Comparison of ENCODE assay signal across 11 cellular contexts in the genomic region with DNA sequence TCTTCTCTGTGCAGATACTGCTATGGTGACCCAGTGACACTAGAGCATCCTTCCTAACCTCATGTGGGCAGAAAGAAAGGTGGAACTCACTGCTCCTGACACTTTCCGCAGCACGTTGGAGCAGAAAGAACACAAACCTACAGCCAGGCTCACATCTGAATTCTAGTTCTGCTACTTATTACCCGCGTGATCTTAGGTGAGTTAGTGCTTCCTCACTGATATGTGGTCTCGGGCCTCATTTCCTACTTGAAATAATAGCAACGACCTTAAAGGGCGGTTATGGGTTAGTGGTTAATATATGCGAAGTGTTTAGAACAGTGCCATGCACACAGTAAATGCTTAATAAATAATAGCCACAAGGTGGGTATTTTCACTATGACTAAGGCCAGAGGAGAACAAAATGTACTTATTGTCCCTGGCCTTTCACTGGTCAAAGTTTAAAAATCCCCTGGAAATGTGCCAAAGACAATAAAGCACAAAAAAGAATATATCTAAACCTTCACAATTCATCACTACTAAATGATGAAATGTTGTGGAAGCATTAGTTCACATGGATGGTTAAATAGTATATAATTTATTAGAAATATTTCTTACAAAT.
DNase-seq lines count a peak whose midpoint lies in the region; ATAC-seq and TF ChIP-seq lines count a peak whose summit lies in the region.
"Had no signal": no experiment of that assay in that cellular context is flagged by ENCODE, and none has a peak within 500 bp of the region (broad histone marks: within the 10 kb centered on the region; RNA-seq: fewer than 3 reads in every experiment).

No MANE protein-coding gene starts in this region.

- H3K4me1 ChIP-seq in GM23248 (ENCODE audit: insufficient read depth) (peaks cover 8% of the 10 kb centered on the region; the same call in 1 of the 2 replicates), transverse colon (no peaks in the 10 kb centered on the region)

- no peaks in the 10 kb centered on the region for H4K20me1 ChIP-seq in GM23248 (ENCODE audit: insufficient read depth)

- H3K36me3 ChIP-seq in GM23248 (ENCODE audit: low read depth) (no peaks in the 10 kb centered on the region), transverse colon (no peaks in the 10 kb centered on the region)

- ATAC-seq in GM18505 (IDR thresholded peaks at IDR 0.05; ENCODE audit: unreplicated experiment) (peak; percentile 77), GM21423 (IDR thresholded peaks at IDR 0.05; ENCODE audit: unreplicated experiment) (peak; percentile 91), HG03442 (IDR thresholded peaks at IDR 0.05; ENCODE audit: unreplicated experiment) (peak; percentile 85)
- ATAC-seq in activated naive CD4-positive, alpha-beta T cell treated with anti-CD3 and anti-CD28 coated beads, Interleukin-2, amount 50 U/mL, for 72 hours, result no peak

- H2AFZ ChIP-seq in GM23248, result no peak overlapping the region

- no peak overlapping the region for H3K27ac ChIP-seq in GM23248
- H3K27ac ChIP-seq in transverse colon, result no peak overlapping the region

- H3K9me2 ChIP-seq in GM23248 (ENCODE audit: insufficient read depth), result no peaks in the 10 kb centered on the region

- no peak overlapping the region for H3K4me2 ChIP-seq in GM23248 (ENCODE audit: unreplicated experiment)

- H3F3A ChIP-seq in GM23248 (ENCODE audit: insufficient read depth), result no peaks in the 10 kb centered on the region

- H3K27ac Mint-ChIP-seq in activated naive CD4-positive, alpha-beta T cell treated with anti-CD3 and anti-CD28 coated beads, Interleukin-2, amount 50 U/mL, for 72 hours, result no peak overlapping the region
- H3K27ac Mint-ChIP-seq: activated naive CD4-positive, alpha-beta T cell treated with anti-CD3 and anti-CD28 coated beads, Interleukin-2, amount 10 ng/mL, durations not matched to agents 7 days and 5 days had no signal

- no peaks in the 10 kb centered on the region for H3K9me3 Mint-ChIP-seq in activated naive CD4-positive, alpha-beta T cell treated with anti-CD3 and anti-CD28 coated beads, Interleukin-2, amount 50 U/mL, for 72 hours
- H3K9me3 Mint-ChIP-seq: activated naive CD4-positive, alpha-beta T cell treated with anti-CD3 and anti-CD28 coated beads, Interleukin-2, amount 10 ng/mL, durations not matched to agents 7 days and 5 days had no signal

- H3K9ac ChIP-seq in GM23248, result no peak overlapping the region

- TF ChIP-seq CTCF in foreskin fibroblast (IDR thresholded peaks at IDR 0.05; ENCODE audit: low read depth, low read length) (no peak), transverse colon (IDR thresholded peaks at IDR 0.05) (no peak)

- H3K4me3 ChIP-seq in foreskin fibroblast (ENCODE audit: low read depth in 1 of 2, low read length in 2 of 2) (no peak overlapping the region), GM23248 (no peak overlapping the region), transverse colon (no peak overlapping the region)

- no peaks in the 10 kb centered on the region for H3K36me3 Mint-ChIP-seq in activated naive CD4-positive, alpha-beta T cell treated with anti-CD3 and anti-CD28 coated beads, Interleukin-2, amount 50 U/mL, for 72 hours
- H3K36me3 Mint-ChIP-seq: activated naive CD4-positive, alpha-beta T cell treated with anti-CD3 and anti-CD28 coated beads, Interleukin-2, amount 10 ng/mL, durations not matched to agents 7 days and 5 days had no signal

- intact Hi-C loops in transverse colon (cut with DNase I; ENCODE audit: low total_unique reads), result loop anchor here (10.0 kb wide), 1 partner anchor 92 kb away; the partner anchor contains the start of gene MYL12A

- H3K9me3 ChIP-seq in GM23248 (ENCODE audit: low read depth) (no peaks in the 10 kb centered on the region), transverse colon (no peaks in the 10 kb centered on the region)

- DNase-seq in foreskin fibroblast, result peak; percentile 24 to 56
- no peak for DNase-seq in activated naive CD4-positive, alpha-beta T cell treated with anti-CD3 and anti-CD28 coated beads, Interleukin-2, amount 50 U/mL, for 72 hours (ENCODE audit: low spot score in 2 of 2)
- DNase-seq in hepatic stellate cell (ENCODE audit: low spot score), result no peak
- DNase-seq in GM23248, result no peak
- no peak for DNase-seq in transverse colon
- DNase-seq: activated naive CD4-positive, alpha-beta T cell treated with anti-CD3 and anti-CD28 coated beads, Interleukin-2, amount 10 ng/mL, durations not matched to agents 7 days and 5 days; GDM1; posterior cingulate gyrus had no signal

- H3K79me2 ChIP-seq in GM23248 (ENCODE audit: insufficient read depth), result no peaks in the 10 kb centered on the region

- TF ChIP-seq EP300 in transverse colon (IDR thresholded peaks at IDR 0.05; ENCODE audit: low read depth), result no peak

- no peaks in the 10 kb centered on the region for H3K27me3 ChIP-seq in GM23248 (replicated peaks; ENCODE audit: insufficient read depth)
- H3K27me3 ChIP-seq in transverse colon, result no peaks in the 10 kb centered on the region

- TF ChIP-seq POLR2A in GM18505 (IDR thresholded peaks at IDR 0.05; ENCODE audit: borderline replicate concordance, extremely low read depth, insufficient read depth, insufficient read length) (no peak), transverse colon (IDR thresholded peaks at IDR 0.05) (no peak)

- in situ Hi-C loops in GM23248 (cut with MboI), result loop anchor here (10.0 kb wide), 1 partner anchor 218 kb away; no protein-coding TSS in a partner anchor
- in situ Hi-C loops in transverse colon (cut with MboI; ENCODE audit: low pct_ligation_motif_present in 1 of 4, low pct_unique_long_range_greater_than_20kb in 1 of 4, low sequenced_read_pairs in 3 of 4), result loop anchor here in 2 of 4 donors (10.0 kb wide), 2 partner anchors 82 to 92 kb away; partner anchors contain the start of gene MYL12A (in 1 of the 2)

- 90 to 95% methylated on average over 8 of the region's 8 CpGs for WGBS in GM23248 (ENCODE audit: low coverage in 1 of 2, low lambda C conversion rate in 2 of 2, missing lambda C conversion rate in 2 of 2), 2 experiments
- 83 to 100% methylated on average over 2 to 8 of the region's 8 CpGs for WGBS in transverse colon (ENCODE audit: low coverage in 1 of 2), 2 donors

Comparison
In these comparisons a context has a peak if more than half of its experiments do, and no peak if none do; other contexts are left out.
1. ATAC-seq: peak in GM18505 (single experiment), GM21423 (single experiment) and HG03442 (single experiment); none in activated naive CD4-positive, alpha-beta T cell treated with anti-CD3 and anti-CD28 coated beads, Interleukin-2, amount 50 U/mL, for 72 hours (0 of 2).
2. DNase-seq: peak in foreskin fibroblast (2 of 2); none in activated naive CD4-positive, alpha-beta T cell treated with anti-CD3 and anti-CD28 coated beads, Interleukin-2, amount 50 U/mL, for 72 hours (0 of 2), hepatic stellate cell (single experiment), GM23248 (single experiment) and transverse colon (single experiment).